13 cellular contexts compared by ENCODE assay signal in genomic region chr17:47713980-47714689, GRCh38. TPM values are rescaled to one million over a fixed set of nuclear protein-coding genes. Genes with fewer than 3 reads are reported as not detected.
DNase-seq lines count a peak whose midpoint lies in the region; ATAC-seq and TF ChIP-seq lines count a peak whose summit lies in the region.
"Had no signal": no experiment of that assay in that cellular context is flagged by ENCODE, and none has a peak within 500 bp of the region (broad histone marks: within the 10 kb centered on the region; RNA-seq: fewer than 3 reads in every experiment).

No MANE protein-coding gene starts in this region.

- H3K27me3 ChIP-seq in CD8-positive, alpha-beta T cell (ENCODE audit: insufficient read depth, low read length): no peaks in the 10 kb centered on the region
- peaks cover 9% of the 10 kb centered on the region for H3K27me3 ChIP-seq in upper lobe of right lung
- H3K27me3 ChIP-seq: pancreas had no signal

- H3K4me1 Mint-ChIP-seq in CD8-positive, alpha-beta T cell (ENCODE audit: low read depth): peaks cover 66% of the 10 kb centered on the region
- peaks cover 95 to 98% of the 10 kb centered on the region in 2 donors for H3K4me1 Mint-ChIP-seq in immature natural killer cell

- no peak overlapping the region for H3K4me3 ChIP-seq in CD8-positive, alpha-beta T cell (ENCODE audit: low read depth, low read length)
- no peak overlapping the region for H3K4me3 ChIP-seq in upper lobe of right lung
- H3K4me3 ChIP-seq: pancreas, suprapubic skin had no signal

- no peaks in the 10 kb centered on the region for H3K9me3 Mint-ChIP-seq in CD8-positive, alpha-beta T cell
- H3K9me3 Mint-ChIP-seq in immature natural killer cell: no peaks in the 10 kb centered on the region

- no peak for DNase-seq in CD8-positive, alpha-beta T cell
- peak; percentile 24 for DNase-seq in OCI-M1 (lab: John Stamatoyannopoulos, UW)
- peak in 1 of 3 donors; percentile 67 for DNase-seq in immature natural killer cell
- no peak for DNase-seq in anterior cingulate cortex (lab: John Stamatoyannopoulos, UW)
- DNase-seq in OCI-M2 (lab: John Stamatoyannopoulos, UW; ENCODE audit: unreplicated experiment): no peak
- no peak for DNase-seq in upper lobe of right lung
- DNase-seq: NCI-H1105, NCI-H446, pancreas had no signal

- H3K9me3 ChIP-seq in CD8-positive, alpha-beta T cell (ENCODE audit: low read length): no peaks in the 10 kb centered on the region
- no peaks in the 10 kb centered on the region for H3K9me3 ChIP-seq in upper lobe of right lung
- H3K9me3 ChIP-seq: pancreas, suprapubic skin had no signal

- H3K27me3 Mint-ChIP-seq in CD8-positive, alpha-beta T cell (ENCODE audit: low read depth): no peaks in the 10 kb centered on the region
- peaks cover 12 to 24% (median 13%) of the 10 kb centered on the region in 3 donors for H3K27me3 Mint-ChIP-seq in immature natural killer cell (ENCODE audit: low read depth in 3 of 3)

- POLR2A ChIA-PET in CD8-positive, alpha-beta T cell (lab: Charles Lee): interaction anchor here (1.8 kb wide), 1 partner anchor 18 kb away, joined by 9 read pairs; the partner anchor contains the start of gene TBX21

- H3K36me3 ChIP-seq in CD8-positive, alpha-beta T cell (ENCODE audit: insufficient read depth, low read length): no peaks in the 10 kb centered on the region
- no peaks in the 10 kb centered on the region for H3K36me3 ChIP-seq in upper lobe of right lung
- H3K36me3 ChIP-seq: pancreas had no signal

- CTCF ChIA-PET in CD8-positive, alpha-beta T cell (lab: Charles Lee): interaction anchor here (0.6 to 4.0 kb wide), 5 partner anchors 9 to 38 kb away, joined by 3 to 25 read pairs (median 7); partner anchors contain the start of gene TBX21

- H3K27ac Mint-ChIP-seq in CD8-positive, alpha-beta T cell: no peak overlapping the region
- peak overlapping the region; percentile 93 to 99 (median 97) for H3K27ac Mint-ChIP-seq in immature natural killer cell

- intact Hi-C loops in CD8-positive, alpha-beta T cell (cut with DNase I, micrococcal nuclease): no loop called here
- intact Hi-C loops in upper lobe of right lung (cut with DNase I): no loop called here

- ATAC-seq in CD8-positive, alpha-beta T cell: no peak
- ATAC-seq in upper lobe of right lung: no peak
- ATAC-seq in HG03045 (IDR thresholded peaks at IDR 0.05; ENCODE audit: unreplicated experiment): no peak
- ATAC-seq: pancreas had no signal

- H3K4me3 Mint-ChIP-seq in CD8-positive, alpha-beta T cell: peak overlapping the region; percentile 15
- peak overlapping the region; percentile 75 to 91 (median 84) for H3K4me3 Mint-ChIP-seq in immature natural killer cell

- H3K27ac ChIP-seq in CD8-positive, alpha-beta T cell (ENCODE audit: low read depth, low read length): no peak overlapping the region
- no peak overlapping the region for H3K27ac ChIP-seq in upper lobe of right lung
- H3K27ac ChIP-seq: pancreas, suprapubic skin had no signal

- H3K36me3 Mint-ChIP-seq in CD8-positive, alpha-beta T cell: peaks cover 5% of the 10 kb centered on the region
- peaks cover 0 to 13% (median 12%) of the 10 kb centered on the region in 3 donors for H3K36me3 Mint-ChIP-seq in immature natural killer cell

- H3K4me1 ChIP-seq in CD8-positive, alpha-beta T cell (ENCODE audit: insufficient read depth, low read length): peaks cover 70% of the 10 kb centered on the region
- no peaks in the 10 kb centered on the region for H3K4me1 ChIP-seq in upper lobe of right lung
- H3K4me1 ChIP-seq: pancreas, suprapubic skin had no signal

- TF ChIP-seq CTCF in CD8-positive, alpha-beta T cell (IDR thresholded peaks at IDR 0.05): no peak
- TF ChIP-seq CTCF in GM12873 (IDR thresholded peaks at IDR 0.05; ENCODE audit: insufficient read depth, low read depth, low read length, missing control alignments) (peak; percentile 27), upper lobe of right lung (IDR thresholded peaks at IDR 0.05) (no peak)

RNA-seq across cellular contexts. Expression of gene TBX21, which starts 18.9 kb away (rescaled TPM):
- 10 to 100 TPM; 37.0 to 39.1 TPM for total RNA-seq in CD8-positive, alpha-beta T cell
- polyA plus RNA-seq in immature natural killer cell: 100 to 1,000 TPM; 199 to 385 (median 225) TPM
- 3.9 TPM for total RNA-seq in upper lobe of right lung
- total RNA-seq: astrocyte had no signal

RNA-seq across cellular contexts. Expression of gene TBKBP1, which starts 20.2 kb away (rescaled TPM):
- 1 to 10 TPM; 5.2 TPM for total RNA-seq in CD8-positive, alpha-beta T cell
- polyA plus RNA-seq in immature natural killer cell: 1 to 10 TPM; 1.3 to 2.3 (median 2.2) TPM
- total RNA-seq in upper lobe of right lung: 14.7 TPM
